In genomic region chr2:216195565-216195978, GRCh38 we compare ENCODE assay signal across 11 cellular contexts.
DNase-seq lines count a peak whose midpoint lies in the region; TF ChIP-seq lines count a peak whose summit lies in the region.
"Had no signal": no experiment of that assay in that cellular context is flagged by ENCODE, and none has a peak within 500 bp of the region (broad histone marks: within the 10 kb centered on the region; RNA-seq: fewer than 3 reads in every experiment).

No MANE protein-coding gene starts in this region.

- TF ChIP-seq POLR2A in erythroblast (IDR thresholded peaks at IDR 0.05; ENCODE audit: low read length) = no peak

- peak; percentile 40 for DNase-seq in stimulated activated CD4-positive, alpha-beta T cell treated with anti-CD3 and anti-CD28 coated beads, Interleukin-15, amount 100 ng/mL, for 24 hours
- no peak for DNase-seq in stimulated activated CD4-positive, alpha-beta T cell treated with anti-CD3 and anti-CD28 coated beads, Interleukin-2, amount 100 ng/mL, for 24 hours
- peak; percentile 21 to 39 for DNase-seq in activated CD4-positive, alpha-beta T cell treated with anti-CD3 and anti-CD28 coated beads, Interleukin-2, amount 50 U/mL, for 48 hours
- DNase-seq in erythroblast (lab: John Stamatoyannopoulos, UW) (peak; percentile 75), stromal cell of bone marrow (ENCODE audit: low read depth) (peak; percentile 81), D341Med (ENCODE audit: low spot score) (no peak), GF-D8 (lab: John Stamatoyannopoulos, UW) (no peak), NCI-H2029 treated with DMSO at 0.1 percent for 48 hours (lab: John Stamatoyannopoulos, UW) (no peak)
- DNase-seq: COR-L47, mesendoderm, NCI-H1436 had no signal

Comparison
In these comparisons a context has a peak if more than half of its experiments do, and no peak if none do; other contexts are left out.
1. DNase-seq: peak in stimulated activated CD4-positive, alpha-beta T cell treated with anti-CD3 and anti-CD28 coated beads, Interleukin-15, amount 100 ng/mL, for 24 hours (single experiment), activated CD4-positive, alpha-beta T cell treated with anti-CD3 and anti-CD28 coated beads, Interleukin-2, amount 50 U/mL, for 48 hours (2 of 2), erythroblast (2 of 2) and stromal cell of bone marrow (single experiment); none in stimulated activated CD4-positive, alpha-beta T cell treated with anti-CD3 and anti-CD28 coated beads, Interleukin-2, amount 100 ng/mL, for 24 hours (0 of 2), D341Med (single experiment), GF-D8 (single experiment) and NCI-H2029 treated with DMSO at 0.1 percent for 48 hours (single experiment).